ENCODE assay signal across 25 cellular contexts in the genomic region with DNA sequence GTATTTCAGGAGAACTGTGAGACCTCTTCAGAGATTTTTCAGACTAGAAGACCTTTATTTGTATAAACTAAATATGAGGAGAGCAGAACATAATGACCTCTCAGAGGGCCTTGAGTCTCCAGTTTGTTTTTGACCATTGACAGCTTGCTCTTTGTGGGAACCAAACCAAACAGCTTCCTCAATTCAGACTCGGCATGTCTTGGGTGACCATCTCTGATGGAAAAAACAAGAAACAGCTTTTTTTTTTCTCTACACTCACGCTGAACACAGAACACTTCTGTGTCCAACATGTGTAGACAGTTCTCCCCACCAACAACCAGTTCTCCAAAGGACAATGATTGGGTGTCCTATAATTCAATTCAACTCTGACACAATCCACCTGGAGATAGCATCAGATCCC. TPM values are rescaled to one million over a fixed set of nuclear protein-coding genes. Genes with fewer than 3 reads are reported as not detected.
DNase-seq lines count a peak whose midpoint lies in the region; ATAC-seq and TF ChIP-seq lines count a peak whose summit lies in the region.
"Had no signal": no experiment of that assay in that cellular context is flagged by ENCODE, and none has a peak within 500 bp of the region (broad histone marks: within the 10 kb centered on the region; RNA-seq: fewer than 3 reads in every experiment).

No MANE protein-coding gene starts in this region.

- H3K9me3 ChIP-seq in upper lobe of right lung = no peaks in the 10 kb centered on the region
- H3K9me3 ChIP-seq in left lung = no peaks in the 10 kb centered on the region
- H3K9me3 ChIP-seq: A549 had no signal

- H3K36me3 ChIP-seq in upper lobe of right lung (no peaks in the 10 kb centered on the region), left lung (no peaks in the 10 kb centered on the region)

- TF ChIP-seq CTCF in NB4 (IDR thresholded peaks at IDR 0.05; ENCODE audit: low read depth, low read length) = no peak
- TF ChIP-seq CTCF in upper lobe of right lung (IDR thresholded peaks at IDR 0.05) = no peak
- no peak for TF ChIP-seq CTCF in left lung (IDR thresholded peaks at IDR 0.05)

- H3K4me1 ChIP-seq in upper lobe of right lung (peaks cover 8% of the 10 kb centered on the region), left lung (peaks cover 0 to 14% of the 10 kb centered on the region in 2 donors)

- TF ChIP-seq POLR2A in NB4 (IDR thresholded peaks at IDR 0.05; ENCODE audit: extremely low read depth, insufficient read length) = no peak

- H3K4me3 ChIP-seq in NB4 (ENCODE audit: low read depth, low read length) (no peak overlapping the region), upper lobe of right lung (no peak overlapping the region), left lung (no peak overlapping the region)
- H3K4me3 ChIP-seq: A549, SK-N-MC had no signal

- DNase-seq in CD1c-positive myeloid dendritic cell (ENCODE audit: extremely low spot score) = peak; percentile 62
- DNase-seq in NB4 (ENCODE audit: low read depth) = peak; percentile 39
- DNase-seq in medulla oblongata (ENCODE audit: extremely low spot score) = peak; percentile 48
- no peak for DNase-seq in upper lobe of right lung
- DNase-seq in left lung = no peak
- DNase-seq: DMS153, GOT3, MM.1S, NCI-H1092, NCI-H1417 treated with DMSO at 0.1 percent for 48 hours, NCI-H1694 treated with DMSO at 0.1 percent for 48 hours, NCI-H2081, NCI-H2227 treated with DMSO at 0.1 percent for 48 hours, NCI-H526 treated with DMSO at 0.1 percent for 48 hours, SIG-M5, SW 1271 had no signal

- intact Hi-C loops in upper lobe of right lung (cut with DNase I) (no loop called here), left lung (cut with DNase I) (no loop called here)

- peak; percentile 8 for ATAC-seq in upper lobe of right lung
- no peak for ATAC-seq in left lung
- no peak for ATAC-seq in GM21367 (IDR thresholded peaks at IDR 0.05; ENCODE audit: unreplicated experiment)
- no peak for ATAC-seq in GM18498 (IDR thresholded peaks at IDR 0.05; ENCODE audit: unreplicated experiment)

- H3K27me3 ChIP-seq in upper lobe of right lung (peaks cover 5% of the 10 kb centered on the region), left lung (peaks cover 0 to 6% of the 10 kb centered on the region in 2 donors)

- H3K27ac ChIP-seq in upper lobe of right lung (no peak overlapping the region), left lung (no peak overlapping the region)
- H3K27ac ChIP-seq: A549, C4-2B, KMS-11, SK-N-MC had no signal

RNA-seq across cellular contexts. Expression of gene ATP1A4, which starts 11.5 kb away (rescaled TPM):
- total RNA-seq in upper lobe of right lung (0.96 TPM), left lung (not detected)
- total RNA-seq: IMR-90, NCI-H460, OCI-LY7 had no signal

RNA-seq across cellular contexts. Expression of gene CASQ1, which starts 27.4 kb away (rescaled TPM):
- total RNA-seq in upper lobe of right lung (0.41 TPM), left lung (under 1 TPM; 0.17 to 0.29 TPM)
- total RNA-seq: NCI-H460, OCI-LY7 had no signal

RNA-seq across cellular contexts. Expression of gene PEA15, which starts 42.2 kb away (rescaled TPM):
- total RNA-seq in upper lobe of right lung (175 TPM), left lung (100 to 1,000 TPM; 175 to 178 TPM)

RNA-seq across cellular contexts. Expression of gene ATP1A2, which starts 47.4 kb away (rescaled TPM):
- total RNA-seq in upper lobe of right lung = 5.6 TPM
- total RNA-seq in left lung = 1 to 10 TPM; 2.8 to 5.0 TPM
- total RNA-seq: OCI-LY7 had no signal

Comparison
In these comparisons a context has a peak if more than half of its experiments do, and no peak if none do; other contexts are left out.
1. DNase-seq: peak in CD1c-positive myeloid dendritic cell (single experiment), NB4 (single experiment) and medulla oblongata (single experiment); none in upper lobe of right lung (single experiment) and left lung (0 of 2).